In the genomic region with DNA sequence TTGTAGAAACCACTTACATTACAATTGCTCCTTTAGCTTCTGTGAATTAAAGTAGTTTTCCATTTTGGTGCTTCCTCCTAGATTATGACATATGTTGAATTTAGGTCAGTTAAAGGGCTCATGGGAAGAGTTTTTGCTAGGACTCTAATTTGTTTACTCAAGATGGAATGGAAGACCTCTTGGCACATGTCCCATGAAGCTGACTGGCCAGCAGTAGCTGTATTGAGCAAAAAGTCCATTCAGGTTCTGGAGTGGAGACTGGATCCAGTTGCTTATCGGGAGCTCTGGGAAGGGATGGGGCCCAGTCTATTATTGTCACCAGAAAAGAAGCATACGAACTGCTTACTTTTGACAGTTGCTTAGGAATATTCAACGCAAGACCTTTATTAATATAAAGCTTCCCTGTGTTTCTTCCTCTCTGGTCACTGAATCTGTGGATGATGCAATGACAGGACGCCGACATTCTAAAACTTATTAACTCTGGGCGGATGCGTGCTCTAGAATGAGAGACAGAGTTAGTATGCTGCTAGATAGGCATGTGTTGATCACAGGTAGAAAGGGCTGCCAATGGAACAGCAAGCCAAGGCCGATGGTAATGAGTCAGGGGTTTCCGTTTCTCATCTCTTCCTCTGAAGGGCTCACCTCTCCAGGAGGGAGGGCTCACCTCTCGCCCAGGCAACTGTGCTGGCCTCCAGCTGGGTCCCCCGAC, we compare ENCODE assay signal across 1 cellular context.
TF ChIP-seq lines count a peak whose summit lies in the region.

No MANE protein-coding gene starts in this region.

TF ChIP-seq in HepG2, 621 proteins besides CTCF, POLR2A, EP300 and RAD21 (continued from another document):
- TF ChIP-seq JUNB (CRISPR knock-in tag; IDR thresholded peaks at IDR 0.05; ENCODE audit: borderline replicate concordance) (no peak), ARNTL (CRISPR knock-in tag; IDR thresholded peaks at IDR 0.05) (no peak), ZNF44 (CRISPR knock-in tag; IDR thresholded peaks at IDR 0.05) (no peak), HOXA9 (CRISPR knock-in tag; IDR thresholded peaks at IDR 0.05; ENCODE audit: borderline replicate concordance) (no peak), KLF13 (CRISPR knock-in tag; IDR thresholded peaks at IDR 0.05) (no peak), HDAC6 (IDR thresholded peaks at IDR 0.05; ENCODE audit: low read depth, low read length) (no peak), MED13 (CRISPR knock-in tag; IDR thresholded peaks at IDR 0.05) (no peak), SAP130 (CRISPR knock-in tag; IDR thresholded peaks at IDR 0.05; ENCODE audit: low read depth) (0 out of 2 replicates have a peak, but pooled peaks have one; percentile 40), ZNF773 (CRISPR knock-in tag; IDR thresholded peaks at IDR 0.05; ENCODE audit: borderline replicate concordance) (no peak), ZNF33A (CRISPR knock-in tag; IDR thresholded peaks at IDR 0.05; ENCODE audit: borderline replicate concordance) (no peak), ZNF563 (CRISPR knock-in tag; IDR thresholded peaks at IDR 0.05) (no peak)
- TF ChIP-seq, protein P1, sequence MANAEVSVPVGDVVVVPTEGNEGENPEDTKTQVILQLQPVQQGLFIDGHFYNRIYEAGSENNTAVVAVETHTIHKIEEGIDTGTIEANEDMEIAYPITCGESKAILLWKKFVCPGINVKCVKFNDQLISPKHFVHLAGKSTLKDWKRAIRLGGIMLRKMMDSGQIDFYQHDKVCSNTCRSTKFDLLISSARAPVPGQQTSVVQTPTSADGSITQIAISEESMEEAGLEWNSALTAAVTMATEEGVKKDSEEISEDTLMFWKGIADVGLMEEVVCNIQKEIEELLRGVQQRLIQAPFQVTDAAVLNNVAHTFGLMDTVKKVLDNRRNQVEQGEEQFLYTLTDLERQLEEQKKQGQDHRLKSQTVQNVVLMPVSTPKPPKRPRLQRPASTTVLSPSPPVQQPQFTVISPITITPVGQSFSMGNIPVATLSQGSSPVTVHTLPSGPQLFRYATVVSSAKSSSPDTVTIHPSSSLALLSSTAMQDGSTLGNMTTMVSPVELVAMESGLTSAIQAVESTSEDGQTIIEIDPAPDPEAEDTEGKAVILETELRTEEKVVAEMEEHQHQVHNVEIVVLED (CRISPR knock-in tag; IDR thresholded peaks at IDR 0.05; ENCODE audit: borderline replicate concordance), result no peak
- TF ChIP-seq, protein P2, sequence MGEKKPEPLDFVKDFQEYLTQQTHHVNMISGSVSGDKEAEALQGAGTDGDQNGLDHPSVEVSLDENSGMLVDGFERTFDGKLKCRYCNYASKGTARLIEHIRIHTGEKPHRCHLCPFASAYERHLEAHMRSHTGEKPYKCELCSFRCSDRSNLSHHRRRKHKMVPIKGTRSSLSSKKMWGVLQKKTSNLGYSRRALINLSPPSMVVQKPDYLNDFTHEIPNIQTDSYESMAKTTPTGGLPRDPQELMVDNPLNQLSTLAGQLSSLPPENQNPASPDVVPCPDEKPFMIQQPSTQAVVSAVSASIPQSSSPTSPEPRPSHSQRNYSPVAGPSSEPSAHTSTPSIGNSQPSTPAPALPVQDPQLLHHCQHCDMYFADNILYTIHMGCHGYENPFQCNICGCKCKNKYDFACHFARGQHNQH (CRISPR knock-in tag; IDR thresholded peaks at IDR 0.05), result no peak
- TF ChIP-seq, protein P3, sequence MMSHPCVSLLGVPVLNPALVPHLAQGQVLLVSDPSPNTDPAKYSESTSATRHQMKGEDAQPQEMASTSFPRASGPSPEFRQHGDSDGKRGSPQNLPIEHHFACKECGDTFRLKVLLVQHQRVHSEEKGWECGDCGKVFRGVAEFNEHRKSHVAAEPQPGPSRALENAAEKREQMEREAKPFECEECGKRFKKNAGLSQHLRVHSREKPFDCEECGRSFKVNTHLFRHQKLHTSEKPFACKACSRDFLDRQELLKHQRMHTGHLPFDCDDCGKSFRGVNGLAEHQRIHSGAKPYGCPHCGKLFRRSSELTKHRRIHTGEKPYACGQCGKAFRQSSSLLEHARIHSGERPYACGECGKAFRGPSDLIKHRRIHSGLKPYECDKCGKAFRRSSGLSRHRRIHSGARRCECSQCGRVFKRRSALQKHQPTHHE (CRISPR knock-in tag; IDR thresholded peaks at IDR 0.05; ENCODE audit: borderline replicate concordance), result no peak
- TF ChIP-seq, protein P4, sequence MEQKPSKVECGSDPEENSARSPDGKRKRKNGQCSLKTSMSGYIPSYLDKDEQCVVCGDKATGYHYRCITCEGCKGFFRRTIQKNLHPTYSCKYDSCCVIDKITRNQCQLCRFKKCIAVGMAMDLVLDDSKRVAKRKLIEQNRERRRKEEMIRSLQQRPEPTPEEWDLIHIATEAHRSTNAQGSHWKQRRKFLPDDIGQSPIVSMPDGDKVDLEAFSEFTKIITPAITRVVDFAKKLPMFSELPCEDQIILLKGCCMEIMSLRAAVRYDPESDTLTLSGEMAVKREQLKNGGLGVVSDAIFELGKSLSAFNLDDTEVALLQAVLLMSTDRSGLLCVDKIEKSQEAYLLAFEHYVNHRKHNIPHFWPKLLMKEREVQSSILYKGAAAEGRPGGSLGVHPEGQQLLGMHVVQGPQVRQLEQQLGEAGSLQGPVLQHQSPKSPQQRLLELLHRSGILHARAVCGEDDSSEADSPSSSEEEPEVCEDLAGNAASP (CRISPR knock-in tag; IDR thresholded peaks at IDR 0.05; ENCODE audit: borderline replicate concordance), result no peak
TF ChIP-seq in HepG2: peak in this region for 17.
